In the genomic region with DNA sequence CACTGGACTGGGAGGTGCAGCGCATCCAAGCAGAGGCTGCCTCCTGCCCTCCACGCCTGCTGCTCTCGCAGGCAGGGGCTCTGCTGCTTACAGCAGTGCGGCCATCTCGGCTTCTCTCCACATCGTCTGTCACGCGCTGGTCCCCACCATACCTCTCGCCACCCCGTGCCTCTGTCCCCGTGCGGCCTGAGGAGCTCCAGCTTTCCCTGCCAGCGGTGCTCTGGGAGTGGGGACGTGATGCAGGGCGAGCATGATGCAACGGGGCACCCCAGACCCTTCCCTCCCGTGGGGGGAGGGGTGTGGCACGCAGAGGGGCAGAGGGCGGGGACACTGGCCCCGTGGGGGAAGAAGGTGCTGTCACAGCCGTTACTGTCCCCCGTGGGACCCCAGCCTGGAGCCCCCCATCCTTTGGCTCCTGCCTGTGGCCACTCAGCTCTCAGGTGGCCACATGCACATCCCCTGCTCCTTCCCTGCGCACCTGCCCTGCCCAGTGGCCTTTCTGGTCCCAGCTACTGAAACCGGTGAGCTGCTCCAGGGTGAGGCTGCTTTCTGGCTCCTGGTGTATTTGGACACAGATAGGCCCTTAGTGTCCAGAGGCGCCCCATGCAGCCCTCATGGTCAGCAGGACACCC, we compare ENCODE assay signal across 19 cellular contexts.
"Had no signal": no experiment of that assay in that cellular context is flagged by ENCODE, and none has a peak within 500 bp of the region (broad histone marks: within the 10 kb centered on the region; RNA-seq: fewer than 3 reads in every experiment).

No MANE protein-coding gene starts in this region.

- H3K9me3 ChIP-seq: gastroesophageal sphincter, pancreas had no signal

- H2AFZ ChIP-seq: hepatocyte had no signal

- H3K4me2 ChIP-seq: hepatocyte, smooth muscle cell had no signal

- H3K4me3 ChIP-seq: gastroesophageal sphincter, hepatocyte, pancreas, SK-N-MC, smooth muscle cell had no signal

- H3K27me3 Mint-ChIP-seq: activated T-helper 17 cell treated with anti-CD3 and anti-CD28 coated beads, Interleukin-2, amount 50 U/mL, for 72 hours; stimulated activated memory B cell treated with anti-CD40 and anti-IgM and Interleukin-4, amounts not matched to agents 10 μg/mL and 1 μg/mL and 100 μg/mL, for 72 hours; T-cell; type B pancreatic cell had no signal

- H3K9me3 Mint-ChIP-seq: activated naive CD4-positive, alpha-beta T cell treated with anti-CD3 and anti-CD28 coated beads for 36 hours; activated T-helper 17 cell treated with anti-CD3 and anti-CD28 coated beads, Interleukin-2, amount 50 U/mL, for 72 hours; nephron progenitor cell; stimulated activated memory B cell treated with anti-CD40 and anti-IgM and Interleukin-4, amounts not matched to agents 10 μg/mL and 1 μg/mL and 100 μg/mL, for 72 hours; T-cell; type B pancreatic cell had no signal

- H3K4me3 Mint-ChIP-seq: activated CD8-positive, alpha-beta T cell treated with anti-CD3 and anti-CD28 coated beads, Interleukin-2, amount 10 ng/mL, durations not matched to agents 7 days and 5 days; activated naive CD4-positive, alpha-beta T cell treated with anti-CD3 and anti-CD28 coated beads for 36 hours; activated T-helper 17 cell treated with anti-CD3 and anti-CD28 coated beads, Interleukin-2, amount 50 U/mL, for 72 hours; nephron progenitor cell; stimulated activated memory B cell treated with anti-CD40 and anti-IgM and Interleukin-4, amounts not matched to agents 10 μg/mL and 1 μg/mL and 100 μg/mL, for 72 hours; T-cell; type B pancreatic cell had no signal

- FAIRE-seq: pancreas had no signal

- ATAC-seq: activated CD8-positive, alpha-beta T cell treated with anti-CD3 and anti-CD28 coated beads, Interleukin-2, amount 10 ng/mL, durations not matched to agents 7 days and 5 days; activated T-helper 17 cell treated with anti-CD3 and anti-CD28 coated beads, Interleukin-2, amount 50 U/mL, for 72 hours; gastroesophageal sphincter; stimulated activated memory B cell treated with anti-CD40 and anti-IgM and Interleukin-4, amounts not matched to agents 10 μg/mL and 1 μg/mL and 100 μg/mL, for 72 hours; T-cell had no signal

- H3K27me3 ChIP-seq: gastroesophageal sphincter, hepatocyte, pancreas had no signal

- DNase-seq: activated CD4-positive, alpha-beta T cell treated with anti-CD3 and anti-CD28 coated beads for 4 hours; activated CD8-positive, alpha-beta T cell treated with anti-CD3 and anti-CD28 coated beads, Interleukin-2, amount 10 ng/mL, durations not matched to agents 7 days and 5 days; activated naive CD4-positive, alpha-beta T cell treated with anti-CD3 and anti-CD28 coated beads for 36 hours; central memory CD4-positive, alpha-beta T cell; cortex of kidney; effector memory CD4-positive, alpha-beta T cell; mammary epithelial cell; nephron progenitor cell; retina; T-cell; WERI-Rb-1 had no signal

- H3K27ac ChIP-seq: gastroesophageal sphincter, hepatocyte, pancreas, SK-N-MC, WERI-Rb-1 had no signal

- H3K27ac Mint-ChIP-seq: activated CD8-positive, alpha-beta T cell treated with anti-CD3 and anti-CD28 coated beads, Interleukin-2, amount 10 ng/mL, durations not matched to agents 7 days and 5 days; activated naive CD4-positive, alpha-beta T cell treated with anti-CD3 and anti-CD28 coated beads for 36 hours; activated T-helper 17 cell treated with anti-CD3 and anti-CD28 coated beads, Interleukin-2, amount 50 U/mL, for 72 hours; stimulated activated memory B cell treated with anti-CD40 and anti-IgM and Interleukin-4, amounts not matched to agents 10 μg/mL and 1 μg/mL and 100 μg/mL, for 72 hours; T-cell; type B pancreatic cell had no signal
